In genomic region chr11:32280339-32280738, GRCh38 we compare ENCODE assay signal across 29 cellular contexts.
"Had no signal": no experiment of that assay in that cellular context is flagged by ENCODE, and none has a peak within 500 bp of the region (broad histone marks: within the 10 kb centered on the region; RNA-seq: fewer than 3 reads in every experiment).

No MANE protein-coding gene starts in this region.

- DNase-seq: activated CD4-positive, alpha-beta memory T cell treated with anti-CD3 and anti-CD28 coated beads for 36 hours; activated CD4-positive, alpha-beta T cell treated with anti-CD3 and anti-CD28 coated beads, Interleukin-2, amount 10 ng/mL, durations not matched to agents 24 days and 14 days; activated CD4-positive, CD25-positive, alpha-beta regulatory T cell treated with anti-CD3 and anti-CD28 coated beads, Interleukin-2, amount 50 U/mL, for 72 hours; activated CD8-positive, alpha-beta memory T cell treated with anti-CD3 and anti-CD28 coated beads, Interleukin-2, amount 50 U/mL, for 4 hours; activated effector memory CD4-positive, alpha-beta T cell treated with anti-CD3 and anti-CD28 coated beads, Interleukin-2, amount 50 U/mL, for 16 hours; activated naive CD4-positive, alpha-beta T cell treated with anti-CD3 and anti-CD28 coated beads for 36 hours; activated naive CD8-positive, alpha-beta T cell treated with anti-CD3 and anti-CD28 coated beads for 36 hours; activated T-cell treated with anti-CD3 and anti-CD28 coated beads, Interleukin-2, amount 50 U/mL, for 1 hour; adrenal gland; aorta; body of pancreas; dermis blood vessel endothelial cell; effector CD4-positive, alpha-beta T cell; foreskin keratinocyte; heart left ventricle; hypothalamus; immature natural killer cell; kidney; left colon; mammary epithelial cell; naive thymus-derived CD4-positive, alpha-beta T cell; ovary; right lobe of liver; stimulated activated CD4-positive, alpha-beta T cell treated with anti-CD3 and anti-CD28 coated beads, Interleukin-12 subunit alpha, Interleukin-12 subunit beta, amount 100 ng/mL, for 4 hours; stimulated activated CD4-positive, alpha-beta T cell treated with anti-CD3 and anti-CD28 coated beads, Interleukin-4, amount 100 ng/mL, for 1 hour had no signal

- H3K27me3 ChIP-seq: body of pancreas, esophagus muscularis mucosa, foreskin keratinocyte, heart left ventricle, ovary, right lobe of liver had no signal

- H3K4me1 ChIP-seq: adrenal gland, body of pancreas, esophagus muscularis mucosa, foreskin keratinocyte, heart left ventricle, right lobe of liver had no signal

- FAIRE-seq: colon, kidney, urothelium cell line had no signal

- H3K9me3 ChIP-seq: adrenal gland, body of pancreas, ovary, right lobe of liver, thoracic aorta had no signal

- ATAC-seq: body of pancreas; foreskin keratinocyte; heart left ventricle; left colon; naive thymus-derived CD4-positive, alpha-beta T cell; right lobe of liver had no signal

- H3K27ac ChIP-seq: adrenal gland, body of pancreas, esophagus muscularis mucosa, foreskin keratinocyte, heart left ventricle, ovary, right lobe of liver, thoracic aorta had no signal

- H3K4me3 ChIP-seq: adrenal gland, body of pancreas, esophagus muscularis mucosa, heart left ventricle, ovary, right lobe of liver, thoracic aorta had no signal

- H3K36me3 ChIP-seq: adrenal gland, esophagus muscularis mucosa, heart left ventricle, ovary, right lobe of liver, thoracic aorta had no signal
